Comparison of ENCODE assay signal across 10 cellular contexts in the genomic region with DNA sequence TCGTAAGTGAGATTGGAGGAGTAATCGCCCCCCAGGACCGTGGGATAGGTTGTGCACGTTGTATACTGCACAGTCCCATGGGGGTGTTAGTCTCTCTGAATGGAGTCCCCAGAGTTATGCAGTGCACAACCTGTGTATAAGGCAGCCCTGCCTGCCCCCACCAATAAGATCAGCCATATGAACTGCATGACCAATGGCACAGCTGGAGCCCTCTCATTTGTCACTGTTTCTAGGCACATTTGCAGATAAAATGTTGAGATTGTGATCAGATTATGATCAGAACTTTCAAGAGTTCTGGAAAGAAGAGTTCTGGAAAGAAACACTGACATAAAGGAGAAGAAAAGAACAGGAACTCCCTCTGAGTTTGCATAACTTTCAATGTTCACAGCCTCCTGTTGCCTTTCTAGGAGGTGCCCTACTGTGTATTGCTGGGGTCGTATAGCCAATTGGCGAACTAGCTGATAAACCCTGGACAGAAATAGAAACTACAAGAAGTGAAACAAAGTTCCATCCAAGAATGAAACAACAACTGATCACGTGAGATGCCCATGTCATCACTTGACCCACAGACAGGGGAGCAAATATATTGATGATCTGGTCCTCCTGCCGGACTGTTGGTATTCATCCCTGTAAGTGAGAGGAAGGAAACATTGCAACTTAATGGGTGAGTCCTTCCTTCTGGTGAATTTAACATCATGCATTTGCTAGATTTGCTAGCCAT. TPM values are rescaled to one million over a fixed set of nuclear protein-coding genes. Genes with fewer than 3 reads are reported as not detected.
DNase-seq lines count a peak whose midpoint lies in the region; ATAC-seq and TF ChIP-seq lines count a peak whose summit lies in the region.
"Had no signal": no experiment of that assay in that cellular context is flagged by ENCODE, and none has a peak within 500 bp of the region (broad histone marks: within the 10 kb centered on the region; RNA-seq: fewer than 3 reads in every experiment).

No MANE protein-coding gene starts in this region.

- H2AFZ ChIP-seq in SK-N-SH (ENCODE audit: low read depth) = no peak overlapping the region

- H3K9me3 ChIP-seq in SK-N-SH (no peaks in the 10 kb centered on the region), esophagus muscularis mucosa (no peaks in the 10 kb centered on the region)

- ATAC-seq in GM19395 (IDR thresholded peaks at IDR 0.05; ENCODE audit: unreplicated experiment) = peak; percentile 98
- ATAC-seq in HG03045 (IDR thresholded peaks at IDR 0.05; ENCODE audit: unreplicated experiment) = peak; percentile 96

- no peaks in the 10 kb centered on the region for H3K4me1 ChIP-seq in SK-N-SH (ENCODE audit: control insufficient read depth in 1 of 2, insufficient read depth in 2 of 2, low read depth in 1 of 2, low read length in 1 of 2)
- H3K4me1 ChIP-seq in esophagus muscularis mucosa = peaks cover 2 to 10% (median 7%) of the 10 kb centered on the region in 4 donors

- CTCF ChIA-PET in SK-N-SH (lab: Yijun Ruan, JAX) = interaction anchor here (0.9 to 1.0 kb wide), 2 partner anchors 12 to 80 kb away, joined by 3 read pairs; no protein-coding TSS in a partner anchor

- no peak for TF ChIP-seq RAD21 in SK-N-SH (IDR thresholded peaks at IDR 0.05; ENCODE audit: low read length)

- DNase-seq in GM06990 (ENCODE audit: extremely low read depth, insufficient read length) (peak; percentile 40), SK-N-SH (no peak), AML-193 (lab: John Stamatoyannopoulos, UW) (no peak), esophagus muscularis mucosa (ENCODE audit: extremely low spot score) (no peak), HuH-7 (ENCODE audit: low spot score) (no peak), NCI-H82 treated with DMSO at 0.1 percent for 48 hours (lab: John Stamatoyannopoulos, UW; ENCODE audit: unreplicated experiment) (no peak)
- DNase-seq: T-helper 1 cell had no signal

- H3K27me3 ChIP-seq in GM06990 (replicated peaks; ENCODE audit: control insufficient read depth, insufficient read depth, low read length) (no peaks in the 10 kb centered on the region), SK-N-SH (ENCODE audit: insufficient read depth) (peaks cover 33% of the 10 kb centered on the region; the same call in 1 of the 2 replicates), esophagus muscularis mucosa (no peaks in the 10 kb centered on the region)

- TF ChIP-seq POLR2A in esophagus muscularis mucosa (IDR thresholded peaks at IDR 0.05; ENCODE audit: low read depth) = no peak

- H3F3A ChIP-seq in SK-N-SH (replicated peaks; ENCODE audit: insufficient read depth) = no peaks in the 10 kb centered on the region

- TF ChIP-seq EP300 in SK-N-SH (IDR thresholded peaks at IDR 0.05; ENCODE audit: borderline replicate concordance in 1 of 2, low read depth in 1 of 2, low read length in 1 of 2) (no peak), esophagus muscularis mucosa (IDR thresholded peaks at IDR 0.05) (no peak)

- H4K20me1 ChIP-seq in SK-N-SH (ENCODE audit: insufficient read depth) = no peaks in the 10 kb centered on the region

- H3K36me3 ChIP-seq in GM06990 (ENCODE audit: control insufficient read depth, insufficient read depth, low read length) = no peaks in the 10 kb centered on the region
- no peaks in the 10 kb centered on the region for H3K36me3 ChIP-seq in SK-N-SH (replicated peaks in 1 of 2; ENCODE audit: control insufficient read depth in 1 of 2, insufficient read depth in 2 of 2, low read length in 1 of 2)
- peaks cover 0 to 8% (median 4%) of the 10 kb centered on the region in 4 donors for H3K36me3 ChIP-seq in esophagus muscularis mucosa

- H3K4me2 ChIP-seq in SK-N-SH = no peak overlapping the region
- H3K4me2 ChIP-seq: KMS-11 had no signal

- H3K27ac ChIP-seq in SK-N-SH (ENCODE audit: low read depth in 2 of 2, low read length in 1 of 2) (no peak overlapping the region), esophagus muscularis mucosa (replicated peaks in 1 of 4) (no peak overlapping the region)
- H3K27ac ChIP-seq: KMS-11 had no signal

- 6% methylated on average over 8 of the region's 8 CpGs for WGBS in SK-N-SH (ENCODE audit: low lambda C conversion rate)
- 67% methylated on average over 8 of the region's 8 CpGs for WGBS in esophagus muscularis mucosa

- TF ChIP-seq CTCF in GM06990 (IDR thresholded peaks at IDR 0.05; ENCODE audit: insufficient read depth, low read length, poor library complexity, severe bottlenecking) = no peak
- no peak for TF ChIP-seq CTCF in SK-N-SH (IDR thresholded peaks at IDR 0.05)
- no peak for TF ChIP-seq CTCF in esophagus muscularis mucosa (IDR thresholded peaks at IDR 0.05)

- intact Hi-C loops in esophagus muscularis mucosa (cut with DNase I) = no loop called here

- no peak overlapping the region for H3K9ac ChIP-seq in SK-N-SH
- H3K9ac ChIP-seq: KMS-11 had no signal

- H3K79me2 ChIP-seq in SK-N-SH (ENCODE audit: insufficient read depth) = no peaks in the 10 kb centered on the region

- H3K4me3 ChIP-seq in GM06990 (replicated peaks; ENCODE audit: low read depth, low read length) (peak overlapping the region; percentile 0; the same call in 1 of the 2 replicates), SK-N-SH (ENCODE audit: low read depth in 2 of 2, low read length in 1 of 2) (no peak overlapping the region), esophagus muscularis mucosa (no peak overlapping the region)

- H3K9me2 ChIP-seq in SK-N-SH = no peaks in the 10 kb centered on the region

- POLR2A ChIA-PET in SK-N-SH (lab: Yijun Ruan, JAX) = no interaction called here

TF ChIP-seq in SK-N-SH, 30 proteins besides CTCF, POLR2A, EP300 and RAD21:
- TF ChIP-seq SMC3 (IDR thresholded peaks at IDR 0.05; ENCODE audit: low read depth, low read length) (no peak), RFX5 (IDR thresholded peaks at IDR 0.05; ENCODE audit: low read length) (peak; percentile 98)

RNA-seq across cellular contexts. Expression of gene TOMM7, which starts 49.6 kb away (rescaled TPM):
- 453 and 546 TPM in 2 replicates for polyA plus RNA-seq in SK-N-SH (2012; rRNA removed)
- polyA plus RNA-seq in SK-N-SH (2012; cell fraction: cytosol; rRNA removed) = 577 and 786 TPM in 2 replicates
- polyA plus RNA-seq in SK-N-SH (2012; cell fraction: nucleus; rRNA removed) = 127 and 172 TPM in 2 replicates
- total RNA-seq in esophagus muscularis mucosa = 100 to 1,000 TPM; 141 to 303 (median 267) TPM
